Comparison of ENCODE assay signal across 1 cellular context in genomic region chr14:94136575-94137331, GRCh38.
A peak's percentile ranks its signal among the peaks of the same experiment; 100 is the strongest.
TF ChIP-seq lines count a peak whose summit lies in the region.

No MANE protein-coding gene starts in this region.

TF ChIP-seq in HEK293, 187 proteins besides CTCF, POLR2A, EP300 and RAD21 (continued from another document):
- TF ChIP-seq PRDM10 (tag by site-specific recombination; IDR thresholded peaks at IDR 0.05) (peak; percentile 45), ZNF600 (tag by site-specific recombination; IDR thresholded peaks at IDR 0.05) (peak; percentile 76), ZNF513 (tag by site-specific recombination; IDR thresholded peaks at IDR 0.05) (no peak), TRIM28 (IDR thresholded peaks at IDR 0.05; ENCODE audit: borderline replicate concordance, low read length) (no peak), ZSCAN30 (tag by site-specific recombination; IDR thresholded peaks at IDR 0.05) (no peak), KLF10 (tag by site-specific recombination; IDR thresholded peaks at IDR 0.05) (no peak), ZSCAN5A (tag by site-specific recombination; IDR thresholded peaks at IDR 0.05) (no peak), SCRT2 (tag by site-specific recombination; IDR thresholded peaks at IDR 0.05) (no peak), ZSCAN4 (tag by site-specific recombination; IDR thresholded peaks at IDR 0.05) (no peak), SP3 (tag by site-specific recombination; IDR thresholded peaks at IDR 0.05) (no peak), ZNF2 (tag by site-specific recombination; IDR thresholded peaks at IDR 0.05) (0 out of 2 replicates have a peak, but pooled peaks have one; percentile 58), ZNF146 (tag by site-specific recombination; IDR thresholded peaks at IDR 0.05) (no peak), ZNF664 (tag by site-specific recombination; IDR thresholded peaks at IDR 0.05) (no peak), ZNF16 (tag by site-specific recombination; IDR thresholded peaks at IDR 0.05; ENCODE audit: low read depth) (no peak), ZNF169 (tag by site-specific recombination; IDR thresholded peaks at IDR 0.05) (no peak), MEIS1 (CRISPR knock-in tag; IDR thresholded peaks at IDR 0.05; ENCODE audit: borderline replicate concordance) (no peak), ZNF155 (tag by site-specific recombination; IDR thresholded peaks at IDR 0.05) (no peak)
